1 cellular context compared by ENCODE assay signal in genomic region chr10:99659031-99659867, GRCh38.
TF ChIP-seq lines count a peak whose summit lies in the region.

TSS of gene ENTPD7 (plus strand) at chr10:99659509. CDS start at chr10:99659957, 448 bp downstream.

TF ChIP-seq in HEK293, 187 proteins besides CTCF, POLR2A, EP300 and RAD21 (continued from another document):
- 0 out of 2 replicates have a peak, but pooled peaks have one; percentile 17 for TF ChIP-seq REST (tag by site-specific recombination; IDR thresholded peaks at IDR 0.05)
- no peak for TF ChIP-seq HOXA7 (CRISPR knock-in tag; IDR thresholded peaks at IDR 0.05; ENCODE audit: borderline replicate concordance)
- TF ChIP-seq WT1 (tag by site-specific recombination; IDR thresholded peaks at IDR 0.05): no peak; the same call in 1 of the 2 replicates
- TF ChIP-seq, protein P1, sequence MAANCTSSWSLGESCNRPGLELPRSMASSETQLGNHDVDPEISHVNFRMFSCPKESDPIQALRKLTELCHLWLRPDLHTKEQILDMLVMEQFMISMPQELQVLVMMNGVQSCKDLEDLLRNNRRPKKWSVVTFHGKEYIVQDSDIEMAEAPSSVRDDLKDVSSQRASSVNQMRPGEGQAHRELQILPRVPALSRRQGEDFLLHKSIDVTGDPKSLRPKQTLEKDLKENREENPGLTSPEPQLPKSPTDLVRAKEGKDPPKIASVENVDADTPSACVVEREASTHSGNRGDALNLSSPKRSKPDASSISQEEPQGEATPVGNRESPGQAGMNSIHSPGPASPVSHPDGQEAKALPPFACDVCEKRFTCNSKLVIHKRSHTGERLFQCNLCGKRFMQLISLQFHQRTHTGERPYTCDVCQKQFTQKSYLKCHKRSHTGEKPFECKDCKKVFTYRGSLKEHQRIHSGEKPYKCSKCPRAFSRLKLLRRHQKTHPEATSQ (tag by site-specific recombination; IDR thresholded peaks at IDR 0.05): no peak
- peak; percentile 77 for TF ChIP-seq ZNF501 (tag by site-specific recombination; IDR thresholded peaks at IDR 0.05)
- TF ChIP-seq ZNF335 (tag by site-specific recombination; conservative IDR thresholded peaks at IDR 0.05): peak; percentile 86
- no peak for TF ChIP-seq SALL2 (tag by site-specific recombination; IDR thresholded peaks at IDR 0.05; ENCODE audit: borderline replicate concordance)
- TF ChIP-seq ZBTB26 (tag by site-specific recombination; optimal IDR thresholded peaks at IDR 0.05): peak; percentile 70
- peak; percentile 79 for TF ChIP-seq SP3 (tag by site-specific recombination; IDR thresholded peaks at IDR 0.05)
- peak; percentile 77 for TF ChIP-seq ZXDB (tag by site-specific recombination; IDR thresholded peaks at IDR 0.05)
- TF ChIP-seq EGR2 (tag by site-specific recombination; IDR thresholded peaks at IDR 0.05; ENCODE audit: low read depth): peak; percentile 33; the same call in 1 of the 2 replicates
- no peak for TF ChIP-seq AEBP2 (tag by site-specific recombination; IDR thresholded peaks at IDR 0.05; ENCODE audit: borderline replicate concordance)
- peak; percentile 91; the same call in 1 of the 2 replicates for TF ChIP-seq ZBTB17 (tag by site-specific recombination; IDR thresholded peaks at IDR 0.05)
- 0 out of 2 replicates have a peak, but pooled peaks have one; percentile 13 for TF ChIP-seq BCL11B (tag by site-specific recombination; IDR thresholded peaks at IDR 0.05; ENCODE audit: low read depth)
- TF ChIP-seq TRIM28 (IDR thresholded peaks at IDR 0.05; ENCODE audit: borderline replicate concordance, low read length): no peak
- TF ChIP-seq ZNF10 (tag by site-specific recombination; IDR thresholded peaks at IDR 0.05): no peak
- no peak for TF ChIP-seq ZNF366 (tag by site-specific recombination; conservative IDR thresholded peaks at IDR 0.05)
- no peak for TF ChIP-seq ZNF140 (tag by site-specific recombination; IDR thresholded peaks at IDR 0.05)
- TF ChIP-seq ZFP69B (tag by site-specific recombination; IDR thresholded peaks at IDR 0.05): peak; percentile 82
- 0 out of 2 replicates have a peak, but pooled peaks have one; percentile 10 for TF ChIP-seq ZNF629 (tag by site-specific recombination; IDR thresholded peaks at IDR 0.05)
- peak; percentile 64 for TF ChIP-seq ZNF600 (tag by site-specific recombination; IDR thresholded peaks at IDR 0.05)
TF ChIP-seq in HEK293: peak in this region for 46.
